8 cellular contexts compared by ENCODE assay signal in the genomic region with DNA sequence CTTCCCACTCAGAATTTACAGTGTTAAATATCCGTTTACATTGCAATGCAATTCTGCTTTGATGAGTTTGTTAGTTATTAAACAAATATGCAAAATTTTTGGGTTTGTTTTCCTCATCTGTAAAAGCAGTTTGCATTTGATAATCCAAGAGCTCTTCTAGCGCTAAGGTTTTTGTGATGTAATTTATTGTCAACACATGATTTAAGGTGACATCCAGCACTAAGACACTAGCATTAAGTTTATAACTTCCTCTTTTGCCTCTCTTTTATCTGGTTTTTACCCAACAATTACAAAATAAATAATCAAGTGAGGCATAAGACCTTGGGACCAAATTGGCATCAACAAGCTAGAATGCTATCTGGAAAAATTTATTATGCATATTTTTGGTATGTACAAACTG. TPM values are rescaled to one million over a fixed set of nuclear protein-coding genes. Genes with fewer than 3 reads are reported as not detected.
DNase-seq lines count a peak whose midpoint lies in the region; ATAC-seq, FAIRE-seq and TF ChIP-seq lines count a peak whose summit lies in the region.

No MANE protein-coding gene starts in this region.

- H3K4me2 ChIP-seq in MM.1S (ENCODE audit: low read depth, low read length) (peak overlapping the region; percentile 77), neural progenitor cell (peak overlapping the region; percentile 95)

- H4K20me1 ChIP-seq in MM.1S (ENCODE audit: insufficient read depth, low read length) (no peaks in the 10 kb centered on the region), neural progenitor cell (ENCODE audit: low read depth) (no peaks in the 10 kb centered on the region)

- H3K9me3 Mint-ChIP-seq in CD14-positive monocyte (no peaks in the 10 kb centered on the region), neural progenitor cell (no peaks in the 10 kb centered on the region), endothelial cell (ENCODE audit: unreplicated experiment) (no peaks in the 10 kb centered on the region)

- H3K36me3 Mint-ChIP-seq in CD14-positive monocyte (peaks cover 8 to 14% of the 10 kb centered on the region in 2 donors), neural progenitor cell (peaks cover 5% of the 10 kb centered on the region), endothelial cell (ENCODE audit: low read depth, unreplicated experiment) (peaks cover 4% of the 10 kb centered on the region)

- H3K27me3 ChIP-seq in MM.1S (replicated peaks; ENCODE audit: insufficient read depth, low read length) = no peaks in the 10 kb centered on the region
- no peaks in the 10 kb centered on the region for H3K27me3 ChIP-seq in bronchial epithelial cell (ENCODE audit: control insufficient read depth, insufficient read depth, low read length)
- no peaks in the 10 kb centered on the region for H3K27me3 ChIP-seq in neural progenitor cell

- H3K9me3 ChIP-seq in MM.1S (replicated peaks; ENCODE audit: insufficient read depth, low read length) = no peaks in the 10 kb centered on the region
- H3K9me3 ChIP-seq in neural progenitor cell (ENCODE audit: low read depth) = no peaks in the 10 kb centered on the region

- FAIRE-seq in bronchial epithelial cell (lab: Jason Lieb, UNC) = no peak

- H3K9me2 ChIP-seq in MM.1S (replicated peaks; ENCODE audit: insufficient read depth, low read length) = no peaks in the 10 kb centered on the region

- H3K4me3 Mint-ChIP-seq in CD14-positive monocyte (peak overlapping the region; percentile 87 to 99), neural progenitor cell (peak overlapping the region; percentile 98), endothelial cell (ENCODE audit: unreplicated experiment) (no peak overlapping the region)

- intact Hi-C loops in CD14-positive monocyte (cut with micrococcal nuclease) = loop anchor here in 1 of 2 donors (5.0 kb wide), 1 partner anchor 73 kb away; no protein-coding TSS in a partner anchor

- H2AFZ ChIP-seq in MM.1S (ENCODE audit: low read length) = peak overlapping the region; percentile 90
- peak overlapping the region; percentile 64 for H2AFZ ChIP-seq in neural progenitor cell (replicated peaks)

- H3K27ac ChIP-seq in MM.1S (ENCODE audit: low read length) (no peak overlapping the region), neural progenitor cell (no peak overlapping the region)

- TF ChIP-seq CTCF in CD14-positive monocyte (IDR thresholded peaks at IDR 0.05) = no peak
- TF ChIP-seq CTCF in MM.1S (IDR thresholded peaks at IDR 0.05; ENCODE audit: low read length) = no peak
- no peak for TF ChIP-seq CTCF in bronchial epithelial cell (IDR thresholded peaks at IDR 0.05; ENCODE audit: insufficient read depth, low read length, severe bottlenecking)
- no peak for TF ChIP-seq CTCF in neural progenitor cell (IDR thresholded peaks at IDR 0.05)
- TF ChIP-seq CTCF in endothelial cell (IDR thresholded peaks at IDR 0.05; ENCODE audit: unreplicated experiment) = no peak

- H3K9ac ChIP-seq in MM.1S (ENCODE audit: low read length) (peak overlapping the region; percentile 70; the same call in 1 of the 2 replicates), neural progenitor cell (peak overlapping the region; percentile 52)

- H3K27me3 Mint-ChIP-seq in CD14-positive monocyte (ENCODE audit: low read depth in 3 of 3) = peaks cover 2 to 12% (median 4%) of the 10 kb centered on the region in 3 donors
- peaks cover 6% of the 10 kb centered on the region for H3K27me3 Mint-ChIP-seq in neural progenitor cell (ENCODE audit: insufficient read depth, low read depth)
- H3K27me3 Mint-ChIP-seq in endothelial cell (ENCODE audit: unreplicated experiment) = peaks cover 6% of the 10 kb centered on the region

- H3K4me1 ChIP-seq in MM.1S (ENCODE audit: low read length) (0 out of 2 replicates have a peak, but pooled peaks cover 6% of the 10 kb centered on the region), neural progenitor cell (peaks cover 30% of the 10 kb centered on the region)

- H3K4me1 Mint-ChIP-seq in CD14-positive monocyte (peaks cover 16% of the 10 kb centered on the region), neural progenitor cell (peaks cover 11% of the 10 kb centered on the region), endothelial cell (ENCODE audit: unreplicated experiment) (peaks cover 8% of the 10 kb centered on the region)

- no peaks in the 10 kb centered on the region for H3K36me3 ChIP-seq in MM.1S (replicated peaks; ENCODE audit: insufficient read depth, low read length)
- H3K36me3 ChIP-seq in bronchial epithelial cell (ENCODE audit: control insufficient read depth, insufficient read depth, low read length) = peaks cover 5% of the 10 kb centered on the region
- H3K36me3 ChIP-seq in neural progenitor cell = no peaks in the 10 kb centered on the region

- H3K27ac Mint-ChIP-seq in CD14-positive monocyte (no peak overlapping the region), neural progenitor cell (no peak overlapping the region), endothelial cell (ENCODE audit: unreplicated experiment) (no peak overlapping the region)

- H3F3A ChIP-seq in MM.1S (ENCODE audit: insufficient read depth, low read length) (peaks cover 26% of the 10 kb centered on the region), neural progenitor cell (ENCODE audit: low read depth) (peaks cover 6% of the 10 kb centered on the region)

- DNase-seq in CD14-positive monocyte (ENCODE audit: low spot score) (no peak), MM.1S (no peak), bronchial epithelial cell (ENCODE audit: low read depth) (no peak), neural progenitor cell (ENCODE audit: low spot score) (no peak), endothelial cell (ENCODE audit: low spot score) (no peak), NCI-H524 (lab: John Stamatoyannopoulos, UW) (no peak)

- H3K79me2 ChIP-seq in MM.1S (ENCODE audit: low read length) (peaks cover 20% of the 10 kb centered on the region), neural progenitor cell (ENCODE audit: low read depth) (peaks cover 31% of the 10 kb centered on the region)

- ATAC-seq in HG02973 (IDR thresholded peaks at IDR 0.05; ENCODE audit: unreplicated experiment) = no peak
- no peak for ATAC-seq in GM18511 (IDR thresholded peaks at IDR 0.05; ENCODE audit: unreplicated experiment)

- H3K4me3 ChIP-seq in MM.1S (ENCODE audit: low read length) (peak overlapping the region; percentile 90), bronchial epithelial cell (ENCODE audit: low read depth, low read length) (peak overlapping the region; percentile 78), neural progenitor cell (peak overlapping the region; percentile 67)

RNA-seq across cellular contexts. Expression of a gene that starts 1.0 kb away (rescaled TPM):
- polyA plus RNA-seq in CD14-positive monocyte = 10 to 100 TPM; 44.0 to 44.7 TPM
- total RNA-seq in bronchial epithelial cell (25.2 and 27.4 TPM in 2 replicates), neural progenitor cell (ENCODE audit: low replicate concordance) (61.5 and 108 TPM in 2 replicates), endothelial cell (ENCODE audit: unreplicated experiment) (37.5 TPM)
